ENCODE assay signal across 1 cellular context in genomic region chr6:105900120-105900937, GRCh38.
TF ChIP-seq lines count a peak whose summit lies in the region.

No MANE protein-coding gene starts in this region.

TF ChIP-seq in K562, 482 proteins besides CTCF, POLR2A, EP300 and RAD21 (continued from another document):
- TF ChIP-seq CLOCK (CRISPR knock-in tag; IDR thresholded peaks at IDR 0.05; ENCODE audit: borderline replicate concordance) (no peak), MGA (IDR thresholded peaks at IDR 0.05) (0 out of 2 replicates have a peak, but pooled peaks have one; percentile 9), ZNF766 (CRISPR knock-in tag; conservative IDR thresholded peaks at IDR 0.05) (no peak), ARID1B (IDR thresholded peaks at IDR 0.05) (peak; percentile 62), PRDM10 (IDR thresholded peaks at IDR 0.05; ENCODE audit: partially characterized antibody) (no peak), FOSL1 (tag; conservative IDR thresholded peaks at IDR 0.05) (peak; percentile 53; the same call in 1 of the 2 replicates), ID3 (CRISPR knock-in tag; IDR thresholded peaks at IDR 0.05) (no peak), ID3 (tag; IDR thresholded peaks at IDR 0.05) (no peak), ZFP36 (IDR thresholded peaks at IDR 0.05; ENCODE audit: low read depth, low read length, partially characterized antibody) (no peak), GABPA (tag; conservative IDR thresholded peaks at IDR 0.05; ENCODE audit: low read depth) (no peak), SUPT5H (IDR thresholded peaks at IDR 0.05) (no peak), ETV5 (CRISPR knock-in tag; IDR thresholded peaks at IDR 0.05; ENCODE audit: low read depth) (no peak), ZNF174 (CRISPR knock-in tag; IDR thresholded peaks at IDR 0.05) (no peak), ZNF408 (CRISPR knock-in tag; IDR thresholded peaks at IDR 0.05; ENCODE audit: low read depth) (no peak), TCF7 (IDR thresholded peaks at IDR 0.05; ENCODE audit: borderline replicate concordance) (no peak), CBFA2T3 (IDR thresholded peaks at IDR 0.05) (peak; percentile 71), CBFA2T2 (conservative IDR thresholded peaks at IDR 0.05) (peak; percentile 52), SPI1 (IDR thresholded peaks at IDR 0.05; ENCODE audit: borderline replicate concordance, low read depth, low read length) (peak; percentile 8; the same call in 1 of the 2 replicates), TCF3 (CRISPR knock-in tag; IDR thresholded peaks at IDR 0.05) (peak; percentile 60), TAL1 (IDR thresholded peaks at IDR 0.05) (peak; percentile 39; the same call in 1 of the 2 replicates), MBD1 (CRISPR knock-in tag; IDR thresholded peaks at IDR 0.05) (no peak), JUN (IDR thresholded peaks at IDR 0.05; ENCODE audit: borderline replicate concordance, low read depth, low read length) (no peak), JUN (CRISPR knock-in tag; IDR thresholded peaks at IDR 0.05; ENCODE audit: borderline replicate concordance) (no peak), RCOR1 (IDR thresholded peaks at IDR 0.05; ENCODE audit: borderline replicate concordance in 1 of 2, low read depth in 2 of 2, low read length in 2 of 2) (peak in 1 of 2 experiments; percentile 69; a peak in 1 of 4 replicates), NCOR1 (IDR thresholded peaks at IDR 0.05) (peak; percentile 19; the same call in 1 of the 2 replicates)
TF ChIP-seq in K562: peak in this region for 12.
